In genomic region chr9:20646656-20647055, GRCh38 we compare ENCODE assay signal across 19 cellular contexts. TPM values are rescaled to one million over a fixed set of nuclear protein-coding genes. Genes with fewer than 3 reads are reported as not detected.
A peak's percentile ranks its signal among the peaks of the same experiment; 100 is the strongest.
DNase-seq lines count a peak whose midpoint lies in the region; ATAC-seq, FAIRE-seq and TF ChIP-seq lines count a peak whose summit lies in the region.
"Had no signal": no experiment of that assay in that cellular context is flagged by ENCODE, and none has a peak within 500 bp of the region (broad histone marks: within the 10 kb centered on the region; RNA-seq: fewer than 3 reads in every experiment).

No MANE protein-coding gene starts in this region.

- H3K36me3 ChIP-seq in heart right ventricle: no peaks in the 10 kb centered on the region
- no peaks in the 10 kb centered on the region for H3K36me3 ChIP-seq in uterus
- H3K36me3 ChIP-seq: BE2C had no signal

- no peak for TF ChIP-seq POLR2A in uterus (IDR thresholded peaks at IDR 0.05)

- POLR2A ChIA-PET in WTC11 (lab: Charles Lee): no interaction called here

- peak; percentile 43 for DNase-seq in NCI-H82 (lab: John Stamatoyannopoulos, UW)
- no peak for DNase-seq in NCI-H82 treated with DMSO at 0.1 percent for 48 hours (lab: John Stamatoyannopoulos, UW; ENCODE audit: unreplicated experiment)
- no peak for DNase-seq in WTC11 (ENCODE audit: low spot score)
- peak in 1 of 2 donors; percentile 28 for DNase-seq in heart right ventricle
- DNase-seq in uterus: no peak
- no peak for DNase-seq in frontal cortex (ENCODE audit: low spot score in 2 of 2)
- DNase-seq: BE2C; CD4-positive, CD25-positive, alpha-beta regulatory T cell; COR-L47; DMS 273 treated with DMSO at 0.1 percent for 48 hours; DND-41; HCEC 1CT; NCI-H1105 treated with DMSO at 0.1 percent for 48 hours; NCI-H1694 treated with DMSO at 0.1 percent for 48 hours; NCI-H526 had no signal

- H3K4me3 Mint-ChIP-seq in WTC11: no peak overlapping the region
- H3K4me3 Mint-ChIP-seq: CD4-positive, CD25-positive, alpha-beta regulatory T cell had no signal

- no peaks in the 10 kb centered on the region for H3K36me3 Mint-ChIP-seq in WTC11
- H3K36me3 Mint-ChIP-seq: CD4-positive, CD25-positive, alpha-beta regulatory T cell had no signal

- H3K4me1 Mint-ChIP-seq in WTC11: no peaks in the 10 kb centered on the region

- no peaks in the 10 kb centered on the region for H3K4me1 ChIP-seq in heart right ventricle
- H3K4me1 ChIP-seq in uterus: no peaks in the 10 kb centered on the region

- FAIRE-seq in frontal cortex (lab: Jason Lieb, UNC): no peak
- FAIRE-seq: A204.1, K562 had no signal

- H3K27me3 Mint-ChIP-seq in WTC11 (ENCODE audit: low read depth): no peaks in the 10 kb centered on the region

- CTCF ChIA-PET in WTC11 (lab: Charles Lee): interaction anchor here (1.4 kb wide), 1 partner anchor 22 kb away, joined by 6 read pairs; no protein-coding TSS in a partner anchor

- WGBS in heart right ventricle, 2 donors: 58 to 64% methylated on average over 4 of the region's 4 CpGs

- H3K9me3 ChIP-seq in heart right ventricle: peaks cover 0 to 9% (median 0%) of the 10 kb centered on the region in 11 donors
- H3K9me3 ChIP-seq in uterus: no peaks in the 10 kb centered on the region
- H3K9me3 ChIP-seq: BE2C had no signal

- ATAC-seq in WTC11 (peak; percentile 39; the same call in 1 of the 2 replicates), heart right ventricle (peak; percentile 76 to 98 (median 90)), GM19463 (IDR thresholded peaks at IDR 0.05; ENCODE audit: unreplicated experiment) (no peak)
- ATAC-seq: K562, Panc1 had no signal

- H3K4me3 ChIP-seq in heart right ventricle (no peak overlapping the region), uterus (no peak overlapping the region)
- H3K4me3 ChIP-seq: K562 had no signal

- H3K27me3 ChIP-seq in heart right ventricle (no peaks in the 10 kb centered on the region), uterus (no peaks in the 10 kb centered on the region)
- H3K27me3 ChIP-seq: BE2C had no signal

- peak overlapping the region in 2 of 10 donors; percentile 43 to 46 for H3K27ac ChIP-seq in heart right ventricle
- no peak overlapping the region for H3K27ac ChIP-seq in uterus

- intact Hi-C loops in heart right ventricle (cut with DNase I): no loop called here
- intact Hi-C loops in uterus (cut with DNase I; ENCODE audit: low total_unique reads): no loop called here

- H3K9me3 Mint-ChIP-seq in WTC11: no peaks in the 10 kb centered on the region
- H3K9me3 Mint-ChIP-seq: CD4-positive, CD25-positive, alpha-beta regulatory T cell had no signal

- no peak overlapping the region for H3K27ac Mint-ChIP-seq in WTC11
- H3K27ac Mint-ChIP-seq: CD4-positive, CD25-positive, alpha-beta regulatory T cell had no signal

- TF ChIP-seq CTCF in WTC11 (IDR thresholded peaks at IDR 0.05) (no peak), heart right ventricle (IDR thresholded peaks at IDR 0.05) (no peak), uterus (IDR thresholded peaks at IDR 0.05) (no peak)

TF ChIP-seq in WTC11, 78 proteins besides CTCF, POLR2A, EP300 and RAD21:
- TF ChIP-seq CBFB (CRISPR knock-in tag; IDR thresholded peaks at IDR 0.05; ENCODE audit: low read depth) (no peak), PRDM15 (CRISPR knock-in tag; IDR thresholded peaks at IDR 0.05) (no peak), NR2C2 (CRISPR knock-in tag; IDR thresholded peaks at IDR 0.05) (no peak), AR (CRISPR knock-in tag; IDR thresholded peaks at IDR 0.05) (no peak), IRF1 (CRISPR knock-in tag; IDR thresholded peaks at IDR 0.05) (no peak), OVOL2 (CRISPR knock-in tag; IDR thresholded peaks at IDR 0.05; ENCODE audit: borderline replicate concordance) (no peak), ZSCAN18 (CRISPR knock-in tag; IDR thresholded peaks at IDR 0.05) (no peak), ZNF423 (CRISPR knock-in tag; IDR thresholded peaks at IDR 0.05) (no peak), ATF3 (CRISPR knock-in tag; conservative IDR thresholded peaks at IDR 0.05) (no peak), USF2 (CRISPR knock-in tag; IDR thresholded peaks at IDR 0.05) (no peak), SMAD4 (CRISPR knock-in tag; IDR thresholded peaks at IDR 0.05) (no peak), GTF2I (CRISPR knock-in tag; conservative IDR thresholded peaks at IDR 0.05) (no peak)

RNA-seq across cellular contexts. Expression of gene MLLT3, which starts 24.4 kb away (rescaled TPM):
- total RNA-seq in WTC11 (2021): 7.0 to 11.6 TPM (median 10.0 TPM) in 3 replicates
- 10 to 100 TPM in 9 of 10 donors, 1 to 10 TPM in 1; 6.3 to 22.7 (median 14.7) TPM for total RNA-seq in heart right ventricle
- polyA plus RNA-seq in heart right ventricle: 1 to 10 TPM; 4.3 to 5.4 TPM
- total RNA-seq in uterus: 10 to 100 TPM in 3 of 4 donors, 1 to 10 TPM in 1; 2.1 to 30.4 (median 14.0) TPM
- total RNA-seq in frontal cortex: 125 TPM

RNA-seq across cellular contexts. Expression of gene FOCAD, which starts 37.4 kb away (rescaled TPM):
- 34.3 to 37.1 TPM (median 36.3 TPM) in 3 replicates for total RNA-seq in WTC11 (2021)
- 10 to 100 TPM; 25.6 to 41.3 (median 33.3) TPM for total RNA-seq in heart right ventricle
- polyA plus RNA-seq in heart right ventricle: 10 to 100 TPM; 11.7 to 16.7 TPM
- total RNA-seq in uterus: 10 to 100 TPM; 24.1 to 86.5 (median 34.3) TPM
- 237 TPM for total RNA-seq in frontal cortex
